ENCODE assay signal across 23 cellular contexts in genomic region chr2:153043385-153043784, GRCh38.
"Had no signal": no experiment of that assay in that cellular context is flagged by ENCODE, and none has a peak within 500 bp of the region (broad histone marks: within the 10 kb centered on the region; RNA-seq: fewer than 3 reads in every experiment).

No MANE protein-coding gene starts in this region.

- H3K27ac ChIP-seq: cardiac muscle cell, colonic mucosa, left lung, lower lobe of right lung, tibial nerve had no signal

- H3K27ac Mint-ChIP-seq: activated CD4-positive, alpha-beta T cell treated with anti-CD3 and anti-CD28 coated beads for 36 hours; activated naive CD4-positive, alpha-beta T cell treated with anti-CD3 and anti-CD28 coated beads, Interleukin-2, amount 50 U/mL, for 72 hours; activated T-cell treated with anti-CD3 and anti-CD28 coated beads, Interleukin-2, amount 50 U/mL, for 72 hours; natural killer cell treated with Interleukin-12 subunit alpha and Interleukin-12 subunit beta and Interleukin-15 and Interleukin-18, amount 100 ng/mL, for 72 hours had no signal

- H3K4me3 ChIP-seq: cardiac muscle cell, colonic mucosa, left lung, lower lobe of right lung, tibial nerve had no signal

- H3K4me3 Mint-ChIP-seq: activated CD4-positive, alpha-beta T cell treated with anti-CD3 and anti-CD28 coated beads for 36 hours; activated T-cell treated with anti-CD3 and anti-CD28 coated beads, Interleukin-2, amount 50 U/mL, for 72 hours; natural killer cell treated with Interleukin-12 subunit alpha and Interleukin-12 subunit beta and Interleukin-15 and Interleukin-18, amount 100 ng/mL, for 72 hours had no signal

- DNase-seq: activated CD4-positive, alpha-beta T cell treated with anti-CD3 and anti-CD28 coated beads for 36 hours; activated CD4-positive, alpha-beta T cell treated with anti-CD3 and anti-CD28 coated beads, Interleukin-2, amount 50 U/mL, for 4 hours; activated CD4-positive, CD25-positive, alpha-beta regulatory T cell; activated naive CD4-positive, alpha-beta T cell; activated T-cell treated with anti-CD3 and anti-CD28 coated beads for 4 hours; activated T-cell treated with anti-CD3 and anti-CD28 coated beads, Interleukin-2, amount 50 U/mL, for 72 hours; cerebellar nuclear complex; colonic mucosa; effector CD8-positive, alpha-beta T cell; erythroblast; head of caudate nucleus; hypothalamus; kidney glomerular epithelial cell; left lung; lower lobe of right lung; mesendoderm; right cardiac atrium; stimulated activated naive CD4-positive, alpha-beta T cell treated with Interleukin-2 at 50 U/mL for 16 hours had no signal

- H3K27me3 ChIP-seq: cardiac muscle cell, colonic mucosa, left lung, tibial nerve had no signal

- ATAC-seq: activated CD4-positive, alpha-beta T cell treated with anti-CD3 and anti-CD28 coated beads for 36 hours; activated naive CD4-positive, alpha-beta T cell treated with anti-CD3 and anti-CD28 coated beads, Interleukin-2, amount 50 U/mL, for 72 hours; activated T-cell treated with anti-CD3 and anti-CD28 coated beads, Interleukin-2, amount 50 U/mL, for 72 hours; left lung; lower lobe of right lung; natural killer cell treated with Interleukin-12 subunit alpha and Interleukin-12 subunit beta and Interleukin-15 and Interleukin-18, amount 100 ng/mL, for 72 hours; right cardiac atrium had no signal

- H3K9me3 ChIP-seq: colonic mucosa, left lung, lower lobe of right lung, tibial nerve had no signal

- H3K4me1 Mint-ChIP-seq: activated CD4-positive, alpha-beta T cell treated with anti-CD3 and anti-CD28 coated beads for 36 hours had no signal

- FAIRE-seq: endometrium had no signal

- H3K36me3 ChIP-seq: cardiac muscle cell, colonic mucosa, left lung, lower lobe of right lung, tibial nerve had no signal

- H3K27me3 Mint-ChIP-seq: activated CD4-positive, alpha-beta T cell treated with anti-CD3 and anti-CD28 coated beads for 36 hours; natural killer cell treated with Interleukin-12 subunit alpha and Interleukin-12 subunit beta and Interleukin-15 and Interleukin-18, amount 100 ng/mL, for 72 hours had no signal

- H3K36me3 Mint-ChIP-seq: activated naive CD4-positive, alpha-beta T cell treated with anti-CD3 and anti-CD28 coated beads, Interleukin-2, amount 50 U/mL, for 72 hours; natural killer cell treated with Interleukin-12 subunit alpha and Interleukin-12 subunit beta and Interleukin-15 and Interleukin-18, amount 100 ng/mL, for 72 hours had no signal

- H3K4me1 ChIP-seq: colonic mucosa, left lung, lower lobe of right lung, tibial nerve had no signal
